Comparison of ENCODE assay signal across 1 cellular context in genomic region chr2:221554769-221555510, GRCh38.
TF ChIP-seq lines count a peak whose summit lies in the region.

No MANE protein-coding gene starts in this region.

TF ChIP-seq in GM12878, 131 proteins besides CTCF, POLR2A, EP300 and RAD21 (continued from another document):
- TF ChIP-seq SPI1 (IDR thresholded peaks at IDR 0.05; ENCODE audit: borderline replicate concordance, insufficient read depth, low read depth, low read length) (peak; percentile 39; the same call in 1 of the 2 replicates), MEF2B (IDR thresholded peaks at IDR 0.05; ENCODE audit: partially characterized antibody, poor library complexity, severe bottlenecking) (no peak), TCF3 (IDR thresholded peaks at IDR 0.05; ENCODE audit: borderline replicate concordance, insufficient read depth, low read depth, low read length) (no peak), ZNF622 (IDR thresholded peaks at IDR 0.05) (no peak), CHD2 (IDR thresholded peaks at IDR 0.05; ENCODE audit: borderline replicate concordance, low read depth, low read length) (no peak)
- TF ChIP-seq, protein P1, sequence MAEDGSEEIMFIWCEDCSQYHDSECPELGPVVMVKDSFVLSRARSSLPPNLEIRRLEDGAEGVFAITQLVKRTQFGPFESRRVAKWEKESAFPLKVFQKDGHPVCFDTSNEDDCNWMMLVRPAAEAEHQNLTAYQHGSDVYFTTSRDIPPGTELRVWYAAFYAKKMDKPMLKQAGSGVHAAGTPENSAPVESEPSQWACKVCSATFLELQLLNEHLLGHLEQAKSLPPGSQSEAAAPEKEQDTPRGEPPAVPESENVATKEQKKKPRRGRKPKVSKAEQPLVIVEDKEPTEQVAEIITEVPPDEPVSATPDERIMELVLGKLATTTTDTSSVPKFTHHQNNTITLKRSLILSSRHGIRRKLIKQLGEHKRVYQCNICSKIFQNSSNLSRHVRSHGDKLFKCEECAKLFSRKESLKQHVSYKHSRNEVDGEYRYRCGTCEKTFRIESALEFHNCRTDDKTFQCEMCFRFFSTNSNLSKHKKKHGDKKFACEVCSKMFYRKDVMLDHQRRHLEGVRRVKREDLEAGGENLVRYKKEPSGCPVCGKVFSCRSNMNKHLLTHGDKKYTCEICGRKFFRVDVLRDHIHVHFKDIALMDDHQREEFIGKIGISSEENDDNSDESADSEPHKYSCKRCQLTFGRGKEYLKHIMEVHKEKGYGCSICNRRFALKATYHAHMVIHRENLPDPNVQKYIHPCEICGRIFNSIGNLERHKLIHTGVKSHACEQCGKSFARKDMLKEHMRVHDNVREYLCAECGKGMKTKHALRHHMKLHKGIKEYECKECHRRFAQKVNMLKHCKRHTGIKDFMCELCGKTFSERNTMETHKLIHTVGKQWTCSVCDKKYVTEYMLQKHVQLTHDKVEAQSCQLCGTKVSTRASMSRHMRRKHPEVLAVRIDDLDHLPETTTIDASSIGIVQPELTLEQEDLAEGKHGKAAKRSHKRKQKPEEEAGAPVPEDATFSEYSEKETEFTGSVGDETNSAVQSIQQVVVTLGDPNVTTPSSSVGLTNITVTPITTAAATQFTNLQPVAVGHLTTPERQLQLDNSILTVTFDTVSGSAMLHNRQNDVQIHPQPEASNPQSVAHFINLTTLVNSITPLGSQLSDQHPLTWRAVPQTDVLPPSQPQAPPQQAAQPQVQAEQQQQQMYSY (CRISPR knock-in tag; IDR thresholded peaks at IDR 0.05) = no peak
- TF ChIP-seq, protein P2, sequence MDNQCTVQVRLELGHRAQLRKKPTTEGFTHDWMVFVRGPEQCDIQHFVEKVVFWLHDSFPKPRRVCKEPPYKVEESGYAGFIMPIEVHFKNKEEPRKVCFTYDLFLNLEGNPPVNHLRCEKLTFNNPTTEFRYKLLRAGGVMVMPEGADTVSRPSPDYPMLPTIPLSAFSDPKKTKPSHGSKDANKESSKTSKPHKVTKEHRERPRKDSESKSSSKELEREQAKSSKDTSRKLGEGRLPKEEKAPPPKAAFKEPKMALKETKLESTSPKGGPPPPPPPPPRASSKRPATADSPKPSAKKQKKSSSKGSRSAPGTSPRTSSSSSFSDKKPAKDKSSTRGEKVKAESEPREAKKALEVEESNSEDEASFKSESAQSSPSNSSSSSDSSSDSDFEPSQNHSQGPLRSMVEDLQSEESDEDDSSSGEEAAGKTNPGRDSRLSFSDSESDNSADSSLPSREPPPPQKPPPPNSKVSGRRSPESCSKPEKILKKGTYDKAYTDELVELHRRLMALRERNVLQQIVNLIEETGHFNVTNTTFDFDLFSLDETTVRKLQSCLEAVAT (IDR thresholded peaks at IDR 0.05) = no peak
